11 cellular contexts compared by ENCODE assay signal in the genomic region with DNA sequence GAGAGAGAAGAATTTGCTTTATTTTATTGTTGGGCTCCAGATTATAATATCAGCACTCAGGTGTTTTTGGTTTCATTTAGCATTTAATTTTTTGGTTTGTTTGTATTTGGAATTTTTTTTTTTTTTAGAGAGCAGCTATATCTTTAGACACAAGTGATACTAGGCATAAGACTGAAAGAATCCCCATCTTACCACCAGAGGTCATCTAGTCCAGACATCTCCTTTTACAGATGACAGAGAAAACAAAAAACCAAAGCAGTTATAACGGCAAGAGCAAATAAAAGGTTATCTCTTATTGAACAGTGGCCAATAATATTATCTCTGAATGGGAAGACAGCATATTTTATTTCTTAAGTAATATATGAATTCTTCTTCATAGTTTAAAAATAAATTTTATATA. TPM values are rescaled to one million over a fixed set of nuclear protein-coding genes. Genes with fewer than 3 reads are reported as not detected.
DNase-seq lines count a peak whose midpoint lies in the region; ATAC-seq, FAIRE-seq and TF ChIP-seq lines count a peak whose summit lies in the region.
"Had no signal": no experiment of that assay in that cellular context is flagged by ENCODE, and none has a peak within 500 bp of the region (broad histone marks: within the 10 kb centered on the region; RNA-seq: fewer than 3 reads in every experiment).

No MANE protein-coding gene starts in this region.

- peaks cover 34% of the 10 kb centered on the region for H3K36me3 Mint-ChIP-seq in activated CD4-positive, alpha-beta T cell treated with anti-CD3 and anti-CD28 coated beads for 36 hours (ENCODE audit: low read depth)
- H3K36me3 Mint-ChIP-seq in endothelial cell (ENCODE audit: low read depth, unreplicated experiment) = peaks cover 8% of the 10 kb centered on the region

- no peaks in the 10 kb centered on the region for H3K4me1 Mint-ChIP-seq in activated CD4-positive, alpha-beta T cell treated with anti-CD3 and anti-CD28 coated beads for 36 hours
- no peaks in the 10 kb centered on the region for H3K4me1 Mint-ChIP-seq in endothelial cell (ENCODE audit: unreplicated experiment)

- H3K4me1 ChIP-seq in A549 = no peaks in the 10 kb centered on the region
- no peaks in the 10 kb centered on the region for H3K4me1 ChIP-seq in body of pancreas
- no peaks in the 10 kb centered on the region for H3K4me1 ChIP-seq in HAP-1

- intact Hi-C loops in body of pancreas (cut with DNase I) = no loop called here
- intact Hi-C loops in activated CD4-positive, alpha-beta T cell treated with anti-CD3 and anti-CD28 coated beads for 36 hours (cut with DNase I, micrococcal nuclease) = no loop called here

- no peaks in the 10 kb centered on the region for H3K27me3 Mint-ChIP-seq in activated CD4-positive, alpha-beta T cell treated with anti-CD3 and anti-CD28 coated beads for 36 hours
- no peaks in the 10 kb centered on the region for H3K27me3 Mint-ChIP-seq in endothelial cell (ENCODE audit: unreplicated experiment)
- H3K27me3 Mint-ChIP-seq: CD4-positive, CD25-positive, alpha-beta regulatory T cell; dendritic cell treated with granulocyte-macrophage colony-stimulating factor and Interleukin-4, amounts not matched to agents 40 ng/mL and 50 ng/mL, for 4 days had no signal

- no peaks in the 10 kb centered on the region for H3K9me3 ChIP-seq in A549
- H3K9me3 ChIP-seq in body of pancreas = no peaks in the 10 kb centered on the region
- no peaks in the 10 kb centered on the region for H3K9me3 ChIP-seq in HAP-1
- H3K9me3 ChIP-seq: upper lobe of left lung had no signal

- H3K36me3 ChIP-seq in body of pancreas (replicated peaks in 1 of 2; ENCODE audit: insufficient read depth in 1 of 2, low read depth in 2 of 2) (peaks cover 0 to 13% of the 10 kb centered on the region in 2 donors), HAP-1 (replicated peaks) (peaks cover 10% of the 10 kb centered on the region; the same call in 1 of the 2 replicates)

- no peak overlapping the region for H3K4me2 ChIP-seq in A549

- no peak overlapping the region for H3K4me3 Mint-ChIP-seq in activated CD4-positive, alpha-beta T cell treated with anti-CD3 and anti-CD28 coated beads for 36 hours
- H3K4me3 Mint-ChIP-seq in endothelial cell (ENCODE audit: unreplicated experiment) = no peak overlapping the region
- H3K4me3 Mint-ChIP-seq: CD4-positive, CD25-positive, alpha-beta regulatory T cell; dendritic cell treated with granulocyte-macrophage colony-stimulating factor and Interleukin-4, amounts not matched to agents 40 ng/mL and 50 ng/mL, for 4 days had no signal

- H3K9me3 Mint-ChIP-seq in activated CD4-positive, alpha-beta T cell treated with anti-CD3 and anti-CD28 coated beads for 36 hours (ENCODE audit: low read depth) = no peaks in the 10 kb centered on the region
- H3K9me3 Mint-ChIP-seq in endothelial cell (ENCODE audit: unreplicated experiment) = no peaks in the 10 kb centered on the region
- H3K9me3 Mint-ChIP-seq: CD4-positive, CD25-positive, alpha-beta regulatory T cell; dendritic cell treated with granulocyte-macrophage colony-stimulating factor and Interleukin-4, amounts not matched to agents 40 ng/mL and 50 ng/mL, for 4 days had no signal

- no peak for FAIRE-seq in A549 (lab: Jason Lieb, UNC)

- POLR2A ChIA-PET in A549 (lab: Yijun Ruan, JAX) = no interaction called here
- POLR2A ChIA-PET in activated CD4-positive, alpha-beta T cell treated with anti-CD3 and anti-CD28 coated beads for 36 hours (lab: Charles Lee) = no interaction called here

- peak; percentile 51 to 62; a peak in 2 of 6 replicates for ATAC-seq in A549
- ATAC-seq in HG02798 (IDR thresholded peaks at IDR 0.05; ENCODE audit: poor library complexity, unreplicated experiment) = peak; percentile 54
- no peak for ATAC-seq in body of pancreas
- ATAC-seq in activated CD4-positive, alpha-beta T cell treated with anti-CD3 and anti-CD28 coated beads for 36 hours = no peak

- WGBS in A549 (ENCODE audit: missing lambda C conversion rate) = 20% methylated on average over 1 of the region's 1 CpG
- WGBS in body of pancreas, 2 donors = 10 to 13% methylated on average over 1 of the region's 1 CpG

- TF ChIP-seq POLR2A in A549 (IDR thresholded peaks at IDR 0.05; ENCODE audit: low read length) = no peak
- no peak for TF ChIP-seq POLR2A in body of pancreas (IDR thresholded peaks at IDR 0.05)

- no peaks in the 10 kb centered on the region for H3K27me3 ChIP-seq in body of pancreas
- H3K27me3 ChIP-seq in HAP-1 (ENCODE audit: low read depth) = no peaks in the 10 kb centered on the region
- H3K27me3 ChIP-seq: upper lobe of left lung had no signal

- CTCF ChIA-PET in A549 (lab: Yijun Ruan, JAX) = no interaction called here
- CTCF ChIA-PET in activated CD4-positive, alpha-beta T cell treated with anti-CD3 and anti-CD28 coated beads for 36 hours (lab: Charles Lee) = interaction anchor here (0.9 kb wide), 1 partner anchor 16 kb away, joined by 4 read pairs; no protein-coding TSS in a partner anchor

- no peak overlapping the region for H3K27ac Mint-ChIP-seq in activated CD4-positive, alpha-beta T cell treated with anti-CD3 and anti-CD28 coated beads for 36 hours
- no peak overlapping the region for H3K27ac Mint-ChIP-seq in endothelial cell (ENCODE audit: unreplicated experiment)
- H3K27ac Mint-ChIP-seq: dendritic cell treated with granulocyte-macrophage colony-stimulating factor and Interleukin-4, amounts not matched to agents 40 ng/mL and 50 ng/mL, for 4 days had no signal

- H3K27ac ChIP-seq in A549 (no peak overlapping the region), body of pancreas (no peak overlapping the region)
- H3K27ac ChIP-seq: upper lobe of left lung had no signal

- TF ChIP-seq CTCF in A549 (IDR thresholded peaks at IDR 0.05) (peak; percentile 22; the same call in 1 of the 3 replicates), body of pancreas (IDR thresholded peaks at IDR 0.05) (peak in 4 of 7 experiments; percentile 13 to 36 (median 28)), endothelial cell (IDR thresholded peaks at IDR 0.05; ENCODE audit: unreplicated experiment) (no peak)

- H3K4me3 ChIP-seq in A549 (no peak overlapping the region), body of pancreas (no peak overlapping the region), HAP-1 (no peak overlapping the region)
- H3K4me3 ChIP-seq: upper lobe of left lung had no signal

- in situ Hi-C loops in HAP-1 (cut with MboI; ENCODE audit: low sequenced_read_pairs) = no loop called here

- peak in 1 of 2 experiments; percentile 26 for DNase-seq in A549 (ENCODE audit: low read depth in 1 of 2, low spot score in 1 of 2)
- no peak for DNase-seq in body of pancreas
- peak; percentile 58 for DNase-seq in inferior parietal cortex (ENCODE audit: extremely low spot score)
- no peak for DNase-seq in activated CD4-positive, alpha-beta T cell treated with anti-CD3 and anti-CD28 coated beads for 36 hours
- no peak for DNase-seq in HAP-1 (ENCODE audit: low spot score in 2 of 2)
- DNase-seq in endothelial cell (ENCODE audit: low spot score) = no peak
- no peak for DNase-seq in activated CD4-positive, alpha-beta T cell treated with anti-CD3 and anti-CD28 coated beads for 4 hours
- DNase-seq: CD4-positive, CD25-positive, alpha-beta regulatory T cell; upper lobe of left lung had no signal

- TF ChIP-seq EP300 in A549 (IDR thresholded peaks at IDR 0.05) = no peak

- no peak; a peak in 2 of 5 replicates for TF ChIP-seq RAD21 in A549 (conservative IDR thresholded peaks at IDR 0.05 in 1 of 2, IDR thresholded peaks at IDR 0.05 in 1 of 2)

TF ChIP-seq in A549, 52 proteins besides CTCF, POLR2A, EP300 and RAD21:
- TF ChIP-seq ZFP36 (IDR thresholded peaks at IDR 0.05; ENCODE audit: borderline replicate concordance, partially characterized antibody) (no peak), CHD2 (IDR thresholded peaks at IDR 0.05; ENCODE audit: low read length, partially characterized antibody) (no peak), NR3C1 (IDR thresholded peaks at IDR 0.05) (no peak)
- TF ChIP-seq, protein P1, sequence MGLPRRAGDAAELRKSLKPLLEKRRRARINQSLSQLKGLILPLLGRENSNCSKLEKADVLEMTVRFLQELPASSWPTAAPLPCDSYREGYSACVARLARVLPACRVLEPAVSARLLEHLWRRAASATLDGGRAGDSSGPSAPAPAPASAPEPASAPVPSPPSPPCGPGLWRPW (IDR thresholded peaks at IDR 0.05) = no peak
- TF ChIP-seq, protein P2, sequence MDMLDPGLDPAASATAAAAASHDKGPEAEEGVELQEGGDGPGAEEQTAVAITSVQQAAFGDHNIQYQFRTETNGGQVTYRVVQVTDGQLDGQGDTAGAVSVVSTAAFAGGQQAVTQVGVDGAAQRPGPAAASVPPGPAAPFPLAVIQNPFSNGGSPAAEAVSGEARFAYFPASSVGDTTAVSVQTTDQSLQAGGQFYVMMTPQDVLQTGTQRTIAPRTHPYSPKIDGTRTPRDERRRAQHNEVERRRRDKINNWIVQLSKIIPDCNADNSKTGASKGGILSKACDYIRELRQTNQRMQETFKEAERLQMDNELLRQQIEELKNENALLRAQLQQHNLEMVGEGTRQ (IDR thresholded peaks at IDR 0.05) = no peak

RNA-seq across cellular contexts. Expression of a gene that starts 22.8 kb away (rescaled TPM):
- polyA plus RNA-seq in A549 (2011; rRNA removed) (10.9 and 11.9 TPM in 2 replicates), A549 (2017; fragmentation: RNase III; extraction: RNeasy Plus Mini Kit Qiagen cat#74134 plus additional on column Dnase treatment) (5.6 to 5.7 TPM (median 5.7 TPM) in 3 replicates)
- 2.6 and 3.6 TPM in 2 replicates for polyA plus RNA-seq in A549 (2012; cell fraction: cytosol; rRNA removed)
- polyA plus RNA-seq in A549 (2012; cell fraction: nucleus; rRNA removed) = 2.7 and 3.0 TPM in 2 replicates
- 18.5 and 21.2 TPM in 2 replicates for polyA minus RNA-seq in A549 (2011; rRNA and poly(A)+ RNA removed)
- total RNA-seq in body of pancreas (10 to 100 TPM; 11.7 to 14.2 TPM), endothelial cell (ENCODE audit: unreplicated experiment) (19.4 TPM)
- total RNA-seq in activated CD4-positive, alpha-beta T cell treated with anti-CD3 and anti-CD28 coated beads for 36 hours = 10 to 100 TPM; 17.4 to 20.0 TPM

Comparison
In these comparisons a context has a peak if more than half of its experiments do, and no peak if none do; other contexts are left out.
1. ATAC-seq: peak in A549 (2 of 2) and HG02798 (single experiment); none in body of pancreas (single experiment) and activated CD4-positive, alpha-beta T cell treated with anti-CD3 and anti-CD28 coated beads for 36 hours (single experiment).